In genomic region chr2:147945660-147946059, GRCh38 we compare ENCODE assay signal across 19 cellular contexts.
DNase-seq lines count a peak whose midpoint lies in the region; ATAC-seq and TF ChIP-seq lines count a peak whose summit lies in the region.
"Had no signal": no experiment of that assay in that cellular context is flagged by ENCODE, and none has a peak within 500 bp of the region (broad histone marks: within the 10 kb centered on the region; RNA-seq: fewer than 3 reads in every experiment).

No MANE protein-coding gene starts in this region.

- no peaks in the 10 kb centered on the region for H3K27me3 Mint-ChIP-seq in WTC11 (ENCODE audit: low read depth)
- no peaks in the 10 kb centered on the region for H3K27me3 Mint-ChIP-seq in activated T-cell treated with anti-CD3 and anti-CD28 coated beads, Interleukin-2, amount 50 U/mL, for 72 hours (ENCODE audit: low read depth)
- H3K27me3 Mint-ChIP-seq: naive B cell, T-cell had no signal

- no peak overlapping the region for H3K4me3 Mint-ChIP-seq in WTC11
- H3K4me3 Mint-ChIP-seq in activated T-cell treated with anti-CD3 and anti-CD28 coated beads, Interleukin-2, amount 50 U/mL, for 72 hours = no peak overlapping the region
- H3K4me3 Mint-ChIP-seq: CD14-positive monocyte, naive B cell, T-cell had no signal

- peak; percentile 63 for ATAC-seq in WTC11
- no peak for ATAC-seq in activated T-cell treated with anti-CD3 and anti-CD28 coated beads, Interleukin-2, amount 50 U/mL, for 72 hours (replicated peaks in 1 of 2)
- ATAC-seq: T-cell had no signal

- H3K9me3 Mint-ChIP-seq in WTC11 = no peaks in the 10 kb centered on the region
- H3K9me3 Mint-ChIP-seq in activated T-cell treated with anti-CD3 and anti-CD28 coated beads, Interleukin-2, amount 50 U/mL, for 72 hours = no peaks in the 10 kb centered on the region
- H3K9me3 Mint-ChIP-seq: CD14-positive monocyte, naive B cell, T-cell had no signal

- H3K27ac Mint-ChIP-seq in WTC11 = no peak overlapping the region
- H3K27ac Mint-ChIP-seq in activated T-cell treated with anti-CD3 and anti-CD28 coated beads, Interleukin-2, amount 50 U/mL, for 72 hours = no peak overlapping the region
- H3K27ac Mint-ChIP-seq: CD14-positive monocyte had no signal

- CTCF ChIA-PET in HEK293 (lab: Yijun Ruan, JAX) (interaction anchor here (0.6 kb wide), 1 partner anchor 281 kb away, joined by 3 read pairs; no protein-coding TSS in a partner anchor), WTC11 (lab: Charles Lee) (interaction anchor here (0.9 to 1.5 kb wide), 5 partner anchors 35 to 1071 kb away, joined by 3 to 5 read pairs (median 4); partner anchors contain the start of genes MBD5 and ORC4)

- no peak overlapping the region for H2AFZ ChIP-seq in neuronal stem cell (ENCODE audit: low read length)
- H2AFZ ChIP-seq: parathyroid adenoma had no signal

- no peak overlapping the region for H2AK5ac ChIP-seq in neuronal stem cell (ENCODE audit: low read depth, low read length)

- no peak overlapping the region for H2BK120ac ChIP-seq in neuronal stem cell (ENCODE audit: low read depth, low read length)

- no peak overlapping the region for H3K4me2 ChIP-seq in neuronal stem cell (ENCODE audit: insufficient read depth, low read length, poor library complexity, severe bottlenecking)
- H3K4me2 ChIP-seq: KMS-11 had no signal

- DNase-seq in WTC11 (ENCODE audit: low spot score) (no peak), fibroblast of mammary gland (ENCODE audit: low read depth) (peak; percentile 10), neuronal stem cell (ENCODE audit: low spot score) (peak; percentile 2), NCI-H187 (lab: John Stamatoyannopoulos, UW) (no peak)
- DNase-seq in stimulated activated CD8-positive, alpha-beta memory T cell treated with anti-CD3 and anti-CD28 coated beads, Interleukin-4, amount 100 ng/mL, for 48 hours = no peak
- no peak for DNase-seq in activated T-cell treated with anti-CD3 and anti-CD28 coated beads, Interleukin-2, amount 50 U/mL, for 72 hours
- DNase-seq: DMS153; naive B cell; NCI-H2171 treated with DMSO at 0.1 percent for 48 hours; RPMI8226; spleen; stimulated activated naive CD4-positive, alpha-beta T cell treated with Interleukin-2 at 50 U/mL for 16 hours; T-cell; upper lobe of left lung had no signal

- H2BK15ac ChIP-seq in neuronal stem cell (ENCODE audit: low read length) = no peak overlapping the region

- TF ChIP-seq CTCF in HEK293 (tag by site-specific recombination; IDR thresholded peaks at IDR 0.05) (no peak), WTC11 (IDR thresholded peaks at IDR 0.05) (no peak), fibroblast of mammary gland (conservative IDR thresholded peaks at IDR 0.05; ENCODE audit: control insufficient read depth, insufficient read depth, low read depth, low read length) (no peak)

- H3K36me3 ChIP-seq in HEK293 (ENCODE audit: control insufficient read depth in 2 of 2, insufficient read depth in 1 of 2, low read length in 2 of 2) (peaks cover 14 to 47% of the 10 kb centered on the region in 2 experiments), neuronal stem cell (replicated peaks in 1 of 2; ENCODE audit: control insufficient read depth in 2 of 2, insufficient read depth in 2 of 2, low read length in 2 of 2) (peaks cover 0 to 82% of the 10 kb centered on the region in 2 donors)

- H3K4me1 ChIP-seq in HEK293 (ENCODE audit: control insufficient read depth, insufficient read depth, low read length) (no peaks in the 10 kb centered on the region), neuronal stem cell (ENCODE audit: control insufficient read depth in 2 of 2, insufficient read depth in 1 of 2, low read depth in 1 of 2, low read length in 2 of 2) (no peaks in the 10 kb centered on the region)
- H3K4me1 ChIP-seq: parathyroid adenoma, spleen, upper lobe of left lung had no signal

- no peak overlapping the region for H3K14ac ChIP-seq in neuronal stem cell (ENCODE audit: low read length)

- H3K4me1 Mint-ChIP-seq in WTC11 = no peaks in the 10 kb centered on the region
- no peaks in the 10 kb centered on the region for H3K4me1 Mint-ChIP-seq in activated T-cell treated with anti-CD3 and anti-CD28 coated beads, Interleukin-2, amount 50 U/mL, for 72 hours (ENCODE audit: low read depth)
- H3K4me1 Mint-ChIP-seq: CD14-positive monocyte, naive B cell, T-cell had no signal

- no peak overlapping the region for H3K4me3 ChIP-seq in HEK293 (ENCODE audit: low read depth, low read length)
- H3K4me3 ChIP-seq in fibroblast of mammary gland (ENCODE audit: control insufficient read depth, low read depth, low read length) = no peak overlapping the region
- H3K4me3 ChIP-seq in neuronal stem cell (ENCODE audit: low read length in 2 of 2) = no peak overlapping the region
- H3K4me3 ChIP-seq: spleen, upper lobe of left lung had no signal

- H3K27me3 ChIP-seq in neuronal stem cell (ENCODE audit: control insufficient read depth in 3 of 3, insufficient read depth in 3 of 3, low read depth in 1 of 3, low read length in 3 of 3) = no peaks in the 10 kb centered on the region
- H3K27me3 ChIP-seq: spleen, upper lobe of left lung had no signal

- peaks cover 15% of the 10 kb centered on the region for H3K36me3 Mint-ChIP-seq in WTC11
- no peaks in the 10 kb centered on the region for H3K36me3 Mint-ChIP-seq in activated T-cell treated with anti-CD3 and anti-CD28 coated beads, Interleukin-2, amount 50 U/mL, for 72 hours (ENCODE audit: insufficient read depth in 2 of 2)

- no peak overlapping the region for H4K91ac ChIP-seq in neuronal stem cell (ENCODE audit: low read depth, low read length, poor library complexity)

- no peak overlapping the region for H2BK12ac ChIP-seq in neuronal stem cell (ENCODE audit: low read length)

- H3K27ac ChIP-seq in HEK293 (ENCODE audit: extremely low read depth, low read depth, low read length) (no peak overlapping the region), neuronal stem cell (replicated peaks; ENCODE audit: low read length) (no peak overlapping the region)
- H3K27ac ChIP-seq: HL-60, KMS-11, parathyroid adenoma, spleen, upper lobe of left lung had no signal

- no peak overlapping the region for H3K9ac ChIP-seq in neuronal stem cell (ENCODE audit: low read depth, low read length, poor library complexity)
- H3K9ac ChIP-seq: KMS-11, parathyroid adenoma had no signal

- H3K18ac ChIP-seq in neuronal stem cell (ENCODE audit: low read length) = no peak overlapping the region

- WGBS in neuronal stem cell (ENCODE audit: extremely low coverage in 2 of 2, insufficient read length in 2 of 2, insufficient replicate concordance in 1 of 2), 2 donors = no CpG with 5 or more reads among the region's 1 CpG

- no peak overlapping the region for H3K4ac ChIP-seq in neuronal stem cell (ENCODE audit: low read length)

- no peaks in the 10 kb centered on the region for H3K79me1 ChIP-seq in neuronal stem cell (ENCODE audit: low read depth, low read length)

- H2BK5ac ChIP-seq in neuronal stem cell (ENCODE audit: low read length) = no peak overlapping the region

- H4K8ac ChIP-seq in neuronal stem cell (ENCODE audit: low read depth, low read length) = no peak overlapping the region

- H3K23ac ChIP-seq in neuronal stem cell (ENCODE audit: low read depth, low read length, poor library complexity) = no peak overlapping the region

- H3K9me3 ChIP-seq in HEK293 (ENCODE audit: control insufficient read depth, insufficient read depth, low read depth, low read length) = no peaks in the 10 kb centered on the region
- H3K9me3 ChIP-seq in neuronal stem cell (replicated peaks in 1 of 2; ENCODE audit: control insufficient read depth in 2 of 2, insufficient read depth in 1 of 2, low read depth in 1 of 2, low read length in 2 of 2) = no peaks in the 10 kb centered on the region
- H3K9me3 ChIP-seq: spleen, upper lobe of left lung had no signal

- POLR2A ChIA-PET in HEK293 (lab: Yijun Ruan, JAX) (no interaction called here), WTC11 (lab: Charles Lee) (no interaction called here)

TF ChIP-seq in WTC11, 78 proteins besides CTCF, POLR2A, EP300 and RAD21 (continues in another document):
- no peak for TF ChIP-seq ZNF532 (CRISPR knock-in tag; IDR thresholded peaks at IDR 0.05; ENCODE audit: borderline replicate concordance)

Comparison
In these comparisons a context has a peak if more than half of its experiments do, and no peak if none do; other contexts are left out.
1. DNase-seq: peak in fibroblast of mammary gland (single experiment) and neuronal stem cell (single experiment); none in WTC11 (single experiment), stimulated activated CD8-positive, alpha-beta memory T cell treated with anti-CD3 and anti-CD28 coated beads, Interleukin-4, amount 100 ng/mL, for 48 hours (single experiment), activated T-cell treated with anti-CD3 and anti-CD28 coated beads, Interleukin-2, amount 50 U/mL, for 72 hours (0 of 2) and NCI-H187 (0 of 2).